ENCODE assay signal across 9 cellular contexts in genomic region chr15:96334705-96335428, GRCh38. TPM values are rescaled to one million over a fixed set of nuclear protein-coding genes. Genes with fewer than 3 reads are reported as not detected.
DNase-seq lines count a peak whose midpoint lies in the region; ATAC-seq and TF ChIP-seq lines count a peak whose summit lies in the region.
"Had no signal": no experiment of that assay in that cellular context is flagged by ENCODE, and none has a peak within 500 bp of the region (broad histone marks: within the 10 kb centered on the region; RNA-seq: fewer than 3 reads in every experiment).

No MANE protein-coding gene starts in this region.

- H3K9me3 Mint-ChIP-seq in activated T-helper 2 cell treated with anti-CD3 and anti-CD28 coated beads, Interferon-gamma antibody, Interleukin-2, Interleukin-4, amounts not matched to agents 10 μg/mL and 5 μg/mL and 100 μg/mL, durations not matched to agents 14 hours and 24 hours and 36 hours, result no peaks in the 10 kb centered on the region
- H3K9me3 Mint-ChIP-seq in Calu3 (ENCODE audit: low read depth, unreplicated experiment), result no peaks in the 10 kb centered on the region
- H3K9me3 Mint-ChIP-seq in activated T-helper 17 cell treated with anti-CD3 and anti-CD28 coated beads, Interleukin-2, amount 50 U/mL, for 72 hours, result peaks cover 4% of the 10 kb centered on the region

- peak overlapping the region; percentile 78 to 95 (median 94) for H3K27ac ChIP-seq in adrenal gland
- H3K27ac ChIP-seq in skeletal muscle tissue (ENCODE audit: low read depth, low read length), result peak overlapping the region; percentile 82

- H3K27me3 ChIP-seq in adrenal gland (no peaks in the 10 kb centered on the region), iPS-15b (ENCODE audit: control insufficient read depth, insufficient read depth, low read length) (peaks cover 86% of the 10 kb centered on the region), skeletal muscle tissue (ENCODE audit: control insufficient read depth in 3 of 3, insufficient read depth in 3 of 3, low read length in 3 of 3) (no peaks in the 10 kb centered on the region)

- TF ChIP-seq CTCF in GM10248 (IDR thresholded peaks at IDR 0.05; ENCODE audit: control extremely low read depth, extremely low read depth, low read depth, missing control alignments), result no peak
- no peak for TF ChIP-seq CTCF in adrenal gland (IDR thresholded peaks at IDR 0.05)
- TF ChIP-seq CTCF in Calu3 (IDR thresholded peaks at IDR 0.05; ENCODE audit: unreplicated experiment), result no peak

- no peak overlapping the region for H3K9ac ChIP-seq in iPS-15b (ENCODE audit: low read depth, low read length)
- H3K9ac ChIP-seq in skeletal muscle tissue (ENCODE audit: low read depth in 1 of 3, low read length in 3 of 3), result peak overlapping the region; percentile 85 to 90 (median 87)

- no peak for TF ChIP-seq POLR2A in adrenal gland (IDR thresholded peaks at IDR 0.05)

- H3K27ac Mint-ChIP-seq in activated T-helper 2 cell treated with anti-CD3 and anti-CD28 coated beads, Interferon-gamma antibody, Interleukin-2, Interleukin-4, amounts not matched to agents 10 μg/mL and 5 μg/mL and 100 μg/mL, durations not matched to agents 14 hours and 24 hours and 36 hours, result no peak overlapping the region
- H3K27ac Mint-ChIP-seq in Calu3 (ENCODE audit: unreplicated experiment), result no peak overlapping the region
- no peak overlapping the region for H3K27ac Mint-ChIP-seq in activated T-helper 17 cell treated with anti-CD3 and anti-CD28 coated beads, Interleukin-2, amount 50 U/mL, for 72 hours

- H3K36me3 ChIP-seq in adrenal gland (replicated peaks in 1 of 2) (peaks cover 0 to 43% of the 10 kb centered on the region in 2 donors), iPS-15b (ENCODE audit: control insufficient read depth, insufficient read depth, low read length) (no peaks in the 10 kb centered on the region), skeletal muscle tissue (ENCODE audit: control insufficient read depth in 3 of 3, insufficient read depth in 3 of 3, low read length in 3 of 3) (peaks cover 15 to 20% (median 17%) of the 10 kb centered on the region in 3 donors)

- POLR2A ChIA-PET in GM10248 (lab: Yijun Ruan, JAX), result no interaction called here

- intact Hi-C loops in adrenal gland (cut with DNase I) (no loop called here), Calu3 (cut with micrococcal nuclease; ENCODE audit: unreplicated experiment) (no loop called here)
- intact Hi-C loops in activated T-helper 2 cell treated with anti-CD3 and anti-CD28 coated beads, Interferon-gamma antibody, Interleukin-2, Interleukin-4, amounts not matched to agents 10 μg/mL and 5 μg/mL and 100 μg/mL, durations not matched to agents 14 hours and 24 hours and 36 hours (cut with micrococcal nuclease), result loop anchor here (10.0 kb wide), 1 partner anchor 280 kb away; no protein-coding TSS in a partner anchor

- peaks cover 4% of the 10 kb centered on the region for H3K36me3 Mint-ChIP-seq in activated T-helper 2 cell treated with anti-CD3 and anti-CD28 coated beads, Interferon-gamma antibody, Interleukin-2, Interleukin-4, amounts not matched to agents 10 μg/mL and 5 μg/mL and 100 μg/mL, durations not matched to agents 14 hours and 24 hours and 36 hours (ENCODE audit: low read depth)
- H3K36me3 Mint-ChIP-seq in Calu3 (ENCODE audit: insufficient read depth, unreplicated experiment), result peaks cover 100% of the 10 kb centered on the region
- H3K36me3 Mint-ChIP-seq in activated T-helper 17 cell treated with anti-CD3 and anti-CD28 coated beads, Interleukin-2, amount 50 U/mL, for 72 hours (ENCODE audit: low read depth), result no peaks in the 10 kb centered on the region

- peaks cover 6% of the 10 kb centered on the region for H3K4me1 Mint-ChIP-seq in activated T-helper 2 cell treated with anti-CD3 and anti-CD28 coated beads, Interferon-gamma antibody, Interleukin-2, Interleukin-4, amounts not matched to agents 10 μg/mL and 5 μg/mL and 100 μg/mL, durations not matched to agents 14 hours and 24 hours and 36 hours (ENCODE audit: low read depth)
- H3K4me1 Mint-ChIP-seq in Calu3 (ENCODE audit: low read depth, unreplicated experiment), result peaks cover 9% of the 10 kb centered on the region
- H3K4me1 Mint-ChIP-seq in activated T-helper 17 cell treated with anti-CD3 and anti-CD28 coated beads, Interleukin-2, amount 50 U/mL, for 72 hours, result peaks cover 5% of the 10 kb centered on the region

- CTCF ChIA-PET in GM10248 (lab: Yijun Ruan, JAX), result interaction anchor here (1.8 to 3.3 kb wide), 3 partner anchors 7 to 22 kb away, joined by 7 to 16 read pairs (median 14); no protein-coding TSS in a partner anchor
- CTCF ChIA-PET in Calu3 (lab: Charles Lee), result interaction anchor here (1.0 to 2.9 kb wide), 3 partner anchors 10 to 19 kb away, joined by 3 to 12 read pairs (median 4); no protein-coding TSS in a partner anchor

- DNase-seq in GM10248 (ENCODE audit: extremely low spot score) (peak; percentile 3), adrenal gland (peak in 5 of 7 donors; percentile 7 to 28 (median 22)), Calu3 (no peak), NCI-H524 (lab: John Stamatoyannopoulos, UW) (no peak)
- DNase-seq in activated T-helper 2 cell treated with anti-CD3 and anti-CD28 coated beads, Interferon-gamma antibody, Interleukin-2, Interleukin-4, amounts not matched to agents 10 μg/mL and 5 μg/mL and 100 μg/mL, durations not matched to agents 14 hours and 24 hours and 36 hours (ENCODE audit: low spot score), result no peak

- H3K9me3 ChIP-seq in adrenal gland (replicated peaks in 1 of 3) (no peaks in the 10 kb centered on the region), iPS-15b (ENCODE audit: control insufficient read depth, insufficient read depth, low read length) (no peaks in the 10 kb centered on the region), skeletal muscle tissue (ENCODE audit: control insufficient read depth in 3 of 3, low read length in 3 of 3) (no peaks in the 10 kb centered on the region)

- 20 to 29% (median 23%) methylated on average over 2 to 5 of the region's 5 CpGs for WGBS in adrenal gland, 4 donors

- peak overlapping the region in 3 of 4 donors; percentile 81 to 91 (median 82) for H3K4me3 ChIP-seq in adrenal gland
- H3K4me3 ChIP-seq in iPS-15b (ENCODE audit: low read depth, low read length), result peak overlapping the region; percentile 41
- H3K4me3 ChIP-seq in skeletal muscle tissue (ENCODE audit: low read length in 3 of 3), result peak overlapping the region; percentile 74 to 98 (median 82)

- no peak for ATAC-seq in activated T-helper 17 cell treated with anti-CD3 and anti-CD28 coated beads, Interleukin-2, amount 50 U/mL, for 72 hours (replicated peaks)

- H3K4me3 Mint-ChIP-seq in activated T-helper 2 cell treated with anti-CD3 and anti-CD28 coated beads, Interferon-gamma antibody, Interleukin-2, Interleukin-4, amounts not matched to agents 10 μg/mL and 5 μg/mL and 100 μg/mL, durations not matched to agents 14 hours and 24 hours and 36 hours (ENCODE audit: low read depth), result no peak overlapping the region
- no peak overlapping the region for H3K4me3 Mint-ChIP-seq in Calu3 (ENCODE audit: low read depth, unreplicated experiment)
- no peak overlapping the region for H3K4me3 Mint-ChIP-seq in activated T-helper 17 cell treated with anti-CD3 and anti-CD28 coated beads, Interleukin-2, amount 50 U/mL, for 72 hours
- H3K4me3 Mint-ChIP-seq: T-helper 2 cell treated with Interferon-gamma antibody and Interleukin-4, amounts not matched to agents 5 μg/mL and 100 μg/mL, for 36 hours had no signal

- no TSS peak for BruUV-seq in Calu3 (replicated peaks; lab: Mats Ljungman, UMichigan)

- peaks cover 71% of the 10 kb centered on the region for H3K27me3 Mint-ChIP-seq in activated T-helper 2 cell treated with anti-CD3 and anti-CD28 coated beads, Interferon-gamma antibody, Interleukin-2, Interleukin-4, amounts not matched to agents 10 μg/mL and 5 μg/mL and 100 μg/mL, durations not matched to agents 14 hours and 24 hours and 36 hours (ENCODE audit: low read depth)
- H3K27me3 Mint-ChIP-seq in Calu3 (ENCODE audit: unreplicated experiment), result no peaks in the 10 kb centered on the region
- peaks cover 46% of the 10 kb centered on the region for H3K27me3 Mint-ChIP-seq in activated T-helper 17 cell treated with anti-CD3 and anti-CD28 coated beads, Interleukin-2, amount 50 U/mL, for 72 hours

- peaks cover 15 to 22% of the 10 kb centered on the region in 2 donors for H3K4me1 ChIP-seq in adrenal gland (replicated peaks in 1 of 2)
- peaks cover 37% of the 10 kb centered on the region for H3K4me1 ChIP-seq in iPS-15b (ENCODE audit: control insufficient read depth, insufficient read depth, low read length)
- H3K4me1 ChIP-seq in skeletal muscle tissue (ENCODE audit: control insufficient read depth in 3 of 3, insufficient read depth in 3 of 3, low read length in 3 of 3), result peaks cover 17 to 29% (median 27%) of the 10 kb centered on the region in 3 donors

RNA-seq across cellular contexts. Expression of gene NR2F2, which starts 4.4 kb away (rescaled TPM):
- 100 to 1,000 TPM in 2 of 8 donors, 10 to 100 TPM in 6; 22.3 to 113 (median 54.8) TPM for total RNA-seq in adrenal gland
- polyA plus RNA-seq in adrenal gland, result 10 to 100 TPM; 27.3 to 67.9 (median 37.3) TPM
- total RNA-seq in skeletal muscle tissue, result 12.0 TPM
- not detected in 2 replicates for total RNA-seq in activated T-helper 2 cell treated with anti-CD3 and anti-CD28 coated beads, Interferon-gamma antibody, Interleukin-2, Interleukin-4, amounts not matched to agents 10 μg/mL and 5 μg/mL and 100 μg/mL, durations not matched to agents 14 hours and 24 hours and 36 hours
- total RNA-seq in Calu3 (2022), result 158 and 167 TPM in 2 replicates
- total RNA-seq in activated T-helper 17 cell treated with anti-CD3 and anti-CD28 coated beads, Interleukin-2, amount 50 U/mL, for 72 hours, result not detected

Comparison
In these comparisons a context has a peak if more than half of its experiments do, and no peak if none do; other contexts are left out.
1. DNase-seq: peak in GM10248 (single experiment) and adrenal gland (5 of 7); none in activated T-helper 2 cell treated with anti-CD3 and anti-CD28 coated beads, Interferon-gamma antibody, Interleukin-2, Interleukin-4, amounts not matched to agents 10 μg/mL and 5 μg/mL and 100 μg/mL, durations not matched to agents 14 hours and 24 hours and 36 hours (single experiment), Calu3 (single experiment) and NCI-H524 (0 of 2).
2. RNA of gene NR2F2, which starts 4.4 kb away (total RNA-seq): 158 to 167 TPM in Calu3, 22.3 to 113 TPM in adrenal gland and 12.0 TPM in skeletal muscle tissue (single experiment); not detected in activated T-helper 2 cell treated with anti-CD3 and anti-CD28 coated beads, Interferon-gamma antibody, Interleukin-2, Interleukin-4, amounts not matched to agents 10 μg/mL and 5 μg/mL and 100 μg/mL, durations not matched to agents 14 hours and 24 hours and 36 hours and not detected in activated T-helper 17 cell treated with anti-CD3 and anti-CD28 coated beads, Interleukin-2, amount 50 U/mL, for 72 hours; every median in the first group is over 10 times any median in the second.
3. Peak in every context shown above with its lines, with median percentiles within 50 percentile points of each other: H3K4me3 ChIP-seq.